ENCODE assay signal across 9 cellular contexts in genomic region chr14:32998433-32998832, GRCh38. TPM values are rescaled to one million over a fixed set of nuclear protein-coding genes. Genes with fewer than 3 reads are reported as not detected.
DNase-seq lines count a peak whose midpoint lies in the region; TF ChIP-seq lines count a peak whose summit lies in the region.
"Had no signal": no experiment of that assay in that cellular context is flagged by ENCODE, and none has a peak within 500 bp of the region (broad histone marks: within the 10 kb centered on the region; RNA-seq: fewer than 3 reads in every experiment).

No MANE protein-coding gene starts in this region.

- H3K36me3 ChIP-seq in smooth muscle cell (ENCODE audit: low read depth) = no peaks in the 10 kb centered on the region

- no peaks in the 10 kb centered on the region for H4K20me1 ChIP-seq in smooth muscle cell (ENCODE audit: low read depth)

- no peaks in the 10 kb centered on the region for H3K79me2 ChIP-seq in smooth muscle cell (ENCODE audit: low read depth)

- H3K9me3 ChIP-seq in smooth muscle cell (replicated peaks; ENCODE audit: low read depth) = no peaks in the 10 kb centered on the region

- no peaks in the 10 kb centered on the region for H3F3A ChIP-seq in smooth muscle cell (ENCODE audit: low read depth)

- H3K4me3 ChIP-seq in fibroblast of mammary gland (ENCODE audit: control insufficient read depth, low read depth, low read length) (no peak overlapping the region), smooth muscle cell (no peak overlapping the region)
- H3K4me3 ChIP-seq: lung had no signal

- H3K4me1 ChIP-seq in smooth muscle cell (ENCODE audit: low read depth) = no peaks in the 10 kb centered on the region

- no peak overlapping the region for H2AFZ ChIP-seq in smooth muscle cell (ENCODE audit: low read depth)

- no peak overlapping the region for H3K27ac ChIP-seq in smooth muscle cell (ENCODE audit: low read depth)

- H3K27me3 ChIP-seq in smooth muscle cell (ENCODE audit: low read depth) = no peaks in the 10 kb centered on the region

- H3K4me2 ChIP-seq in smooth muscle cell = no peak overlapping the region

- no peak overlapping the region for H3K9ac ChIP-seq in smooth muscle cell (ENCODE audit: low read depth)

- DNase-seq in OCI-M1 (lab: John Stamatoyannopoulos, UW) = peak; percentile 1
- DNase-seq in fibroblast of mammary gland (ENCODE audit: low read depth) = peak; percentile 45
- no peak for DNase-seq in smooth muscle cell (lab: John Stamatoyannopoulos, UW; ENCODE audit: unreplicated experiment)
- no peak for DNase-seq in MV-4-11 (lab: John Stamatoyannopoulos, UW)
- no peak for DNase-seq in NCI-H774 (lab: John Stamatoyannopoulos, UW)
- DNase-seq in GF-D8 (lab: John Stamatoyannopoulos, UW) = no peak
- DNase-seq: NCI-H2227 treated with DMSO at 0.1 percent for 48 hours had no signal

- 0 out of 3 replicates have a peak, but pooled peaks have one; percentile 15 for TF ChIP-seq CTCF in GM12872 (IDR thresholded peaks at IDR 0.05; ENCODE audit: insufficient read depth, low read depth, low read length)
- TF ChIP-seq CTCF in fibroblast of mammary gland (conservative IDR thresholded peaks at IDR 0.05; ENCODE audit: control insufficient read depth, insufficient read depth, low read depth, low read length) = peak; percentile 74
- TF ChIP-seq CTCF in smooth muscle cell (IDR thresholded peaks at IDR 0.05; ENCODE audit: borderline replicate concordance, insufficient read depth, poor library complexity, severe bottlenecking) = peak; percentile 14

RNA-seq across cellular contexts. Expression of gene NPAS3, which starts 59.8 kb away (rescaled TPM):
- total RNA-seq in smooth muscle cell = 1.2 and 2.0 TPM in 2 replicates
- 0.19 and 0.79 TPM in 2 replicates for polyA plus RNA-seq in smooth muscle cell

Comparison
In these comparisons a context has a peak if more than half of its experiments do, and no peak if none do; other contexts are left out.
1. CTCF ChIP-seq: peak in every context shown above with its lines; median percentile 74 in fibroblast of mammary gland; 15 in GM12872; 14 in smooth muscle cell.
2. DNase-seq: peak in OCI-M1 (single experiment) and fibroblast of mammary gland (single experiment); none in smooth muscle cell (single experiment), MV-4-11 (single experiment), NCI-H774 (single experiment) and GF-D8 (single experiment).